19 cellular contexts compared by ENCODE assay signal in the genomic region with DNA sequence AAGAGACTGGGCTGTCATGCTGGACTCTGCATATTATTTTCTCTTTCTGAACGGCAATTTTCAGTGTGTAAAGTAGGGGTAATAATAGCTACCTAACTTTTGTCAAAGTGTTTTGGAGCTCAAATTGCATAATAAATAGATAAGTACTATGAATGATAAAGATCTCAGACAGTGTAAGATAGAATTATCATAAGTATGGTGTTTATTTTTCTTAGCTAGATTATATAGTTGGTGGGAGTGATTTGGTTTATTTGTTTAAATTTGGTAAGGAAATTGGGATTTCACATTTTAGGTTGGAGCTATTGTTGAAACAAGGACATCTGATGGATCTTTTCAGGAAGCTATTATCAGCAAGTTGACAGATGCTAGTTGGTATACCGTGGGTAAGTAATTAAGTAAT. TPM values are rescaled to one million over a fixed set of nuclear protein-coding genes. Genes with fewer than 3 reads are reported as not detected.
DNase-seq lines count a peak whose midpoint lies in the region; ATAC-seq and FAIRE-seq lines count a peak whose summit lies in the region.
"Had no signal": no experiment of that assay in that cellular context is flagged by ENCODE, and none has a peak within 500 bp of the region (broad histone marks: within the 10 kb centered on the region; RNA-seq: fewer than 3 reads in every experiment).

No MANE protein-coding gene starts in this region.

- no peaks in the 10 kb centered on the region for H3K9me3 Mint-ChIP-seq in activated T-cell treated with anti-CD3 and anti-CD28 coated beads, Interleukin-2, amount 50 U/mL, for 24 hours
- no peaks in the 10 kb centered on the region for H3K9me3 Mint-ChIP-seq in activated T-cell treated with anti-CD3 and anti-CD28 coated beads, Interleukin-2, amount 50 U/mL, for 4 hours
- no peaks in the 10 kb centered on the region for H3K9me3 Mint-ChIP-seq in stimulated activated effector memory CD8-positive, alpha-beta T cell treated with anti-CD3 and anti-CD28 coated beads, Interleukin-12 subunit alpha, Interleukin-12 subunit beta, amount 100 ng/mL, for 72 hours
- H3K9me3 Mint-ChIP-seq: CD4-positive, alpha-beta memory T cell had no signal

- no peaks in the 10 kb centered on the region for H3K27me3 Mint-ChIP-seq in activated T-cell treated with anti-CD3 and anti-CD28 coated beads, Interleukin-2, amount 50 U/mL, for 24 hours
- H3K27me3 Mint-ChIP-seq in activated T-cell treated with anti-CD3 and anti-CD28 coated beads, Interleukin-2, amount 50 U/mL, for 4 hours (ENCODE audit: low read depth) = no peaks in the 10 kb centered on the region
- H3K27me3 Mint-ChIP-seq in T-helper 17 cell = no peaks in the 10 kb centered on the region
- H3K27me3 Mint-ChIP-seq: CD4-positive, alpha-beta memory T cell had no signal

- H3K27ac Mint-ChIP-seq in activated T-cell treated with anti-CD3 and anti-CD28 coated beads, Interleukin-2, amount 50 U/mL, for 24 hours = peak overlapping the region; percentile 0
- peak overlapping the region; percentile 34 for H3K27ac Mint-ChIP-seq in T-helper 17 cell
- H3K27ac Mint-ChIP-seq in stimulated activated effector memory CD8-positive, alpha-beta T cell treated with anti-CD3 and anti-CD28 coated beads, Interleukin-12 subunit alpha, Interleukin-12 subunit beta, amount 100 ng/mL, for 72 hours = peak overlapping the region; percentile 20

- FAIRE-seq in GM19239 (lab: Jason Lieb, UNC) = peak; percentile 26
- FAIRE-seq: GM18507 had no signal

- no peak for DNase-seq in activated T-cell treated with anti-CD3 and anti-CD28 coated beads, Interleukin-2, amount 50 U/mL, for 24 hours
- DNase-seq in activated T-cell treated with anti-CD3 and anti-CD28 coated beads, Interleukin-2, amount 50 U/mL, for 4 hours = no peak
- no peak for DNase-seq in GM19239 (ENCODE audit: insufficient read length, low spot score)
- DNase-seq in T-helper 17 cell = no peak
- no peak for DNase-seq in stimulated activated effector memory CD8-positive, alpha-beta T cell treated with anti-CD3 and anti-CD28 coated beads, Interleukin-12 subunit alpha, Interleukin-12 subunit beta, amount 100 ng/mL, for 72 hours (ENCODE audit: low spot score in 2 of 2)
- DNase-seq in dedifferentiated amniotic fluid mesenchymal stem cell (ENCODE audit: extremely low spot score) = no peak
- DNase-seq in NCI-H2196 (lab: John Stamatoyannopoulos, UW; ENCODE audit: unreplicated experiment) = no peak
- DNase-seq: C1 segment of cervical spinal cord; CD4-positive, alpha-beta memory T cell; COR-L47; DND-41; H7; NCI-H1048; NCI-H1694; NCI-H446 treated with DMSO at 0.1 percent for 48 hours; NCI-H526; Right ventricle myocardium superior; RPMI8226 had no signal

- H3K4me3 Mint-ChIP-seq in activated T-cell treated with anti-CD3 and anti-CD28 coated beads, Interleukin-2, amount 50 U/mL, for 24 hours = no peak overlapping the region
- no peak overlapping the region for H3K4me3 Mint-ChIP-seq in activated T-cell treated with anti-CD3 and anti-CD28 coated beads, Interleukin-2, amount 50 U/mL, for 4 hours
- no peak overlapping the region for H3K4me3 Mint-ChIP-seq in T-helper 17 cell
- H3K4me3 Mint-ChIP-seq in stimulated activated effector memory CD8-positive, alpha-beta T cell treated with anti-CD3 and anti-CD28 coated beads, Interleukin-12 subunit alpha, Interleukin-12 subunit beta, amount 100 ng/mL, for 72 hours = no peak overlapping the region
- H3K4me3 Mint-ChIP-seq: CD4-positive, alpha-beta memory T cell had no signal

- no peak for ATAC-seq in activated T-cell treated with anti-CD3 and anti-CD28 coated beads, Interleukin-2, amount 50 U/mL, for 4 hours
- ATAC-seq in T-helper 17 cell = no peak
- ATAC-seq in stimulated activated effector memory CD8-positive, alpha-beta T cell treated with anti-CD3 and anti-CD28 coated beads, Interleukin-12 subunit alpha, Interleukin-12 subunit beta, amount 100 ng/mL, for 72 hours = no peak

- no peaks in the 10 kb centered on the region for H3K9me3 ChIP-seq in T-helper 17 cell (ENCODE audit: control insufficient read depth, low read length, poor library complexity, severe bottlenecking)

- peaks cover 67% of the 10 kb centered on the region for H3K36me3 Mint-ChIP-seq in activated T-cell treated with anti-CD3 and anti-CD28 coated beads, Interleukin-2, amount 50 U/mL, for 24 hours (ENCODE audit: low read depth)
- peaks cover 28% of the 10 kb centered on the region for H3K36me3 Mint-ChIP-seq in activated T-cell treated with anti-CD3 and anti-CD28 coated beads, Interleukin-2, amount 50 U/mL, for 4 hours (ENCODE audit: insufficient read depth)
- H3K36me3 Mint-ChIP-seq in T-helper 17 cell (ENCODE audit: low read depth) = peaks cover 7% of the 10 kb centered on the region
- H3K36me3 Mint-ChIP-seq in stimulated activated effector memory CD8-positive, alpha-beta T cell treated with anti-CD3 and anti-CD28 coated beads, Interleukin-12 subunit alpha, Interleukin-12 subunit beta, amount 100 ng/mL, for 72 hours = peaks cover 87% of the 10 kb centered on the region

- peaks cover 37% of the 10 kb centered on the region for H3K4me1 Mint-ChIP-seq in activated T-cell treated with anti-CD3 and anti-CD28 coated beads, Interleukin-2, amount 50 U/mL, for 24 hours (ENCODE audit: low read depth)
- H3K4me1 Mint-ChIP-seq in activated T-cell treated with anti-CD3 and anti-CD28 coated beads, Interleukin-2, amount 50 U/mL, for 4 hours (ENCODE audit: low read depth) = peaks cover 32% of the 10 kb centered on the region
- H3K4me1 Mint-ChIP-seq in T-helper 17 cell = peaks cover 17% of the 10 kb centered on the region
- H3K4me1 Mint-ChIP-seq in stimulated activated effector memory CD8-positive, alpha-beta T cell treated with anti-CD3 and anti-CD28 coated beads, Interleukin-12 subunit alpha, Interleukin-12 subunit beta, amount 100 ng/mL, for 72 hours = peaks cover 13% of the 10 kb centered on the region

RNA-seq across cellular contexts. Expression of gene ARID4A, which starts 7.4 kb away (rescaled TPM):
- 10 to 100 TPM; 12.2 to 17.4 (median 13.2) TPM for total RNA-seq in activated T-cell treated with anti-CD3 and anti-CD28 coated beads, Interleukin-2, amount 50 U/mL, for 4 hours
- 10 to 100 TPM; 87.1 to 90.2 TPM for total RNA-seq in T-helper 17 cell

Comparison
In these comparisons a context has a peak if more than half of its experiments do, and no peak if none do; other contexts are left out.
1. RNA of gene ARID4A, which starts 7.4 kb away (total RNA-seq): 87.1 to 90.2 TPM in T-helper 17 cell; 12.2 to 17.4 TPM in activated T-cell treated with anti-CD3 and anti-CD28 coated beads, Interleukin-2, amount 50 U/mL, for 4 hours; every median in the first group is over 4 times any median in the second.
2. Peak in every context shown above with its lines, with median percentiles within 50 percentile points of each other: H3K27ac Mint-ChIP-seq.